In the genomic region with DNA sequence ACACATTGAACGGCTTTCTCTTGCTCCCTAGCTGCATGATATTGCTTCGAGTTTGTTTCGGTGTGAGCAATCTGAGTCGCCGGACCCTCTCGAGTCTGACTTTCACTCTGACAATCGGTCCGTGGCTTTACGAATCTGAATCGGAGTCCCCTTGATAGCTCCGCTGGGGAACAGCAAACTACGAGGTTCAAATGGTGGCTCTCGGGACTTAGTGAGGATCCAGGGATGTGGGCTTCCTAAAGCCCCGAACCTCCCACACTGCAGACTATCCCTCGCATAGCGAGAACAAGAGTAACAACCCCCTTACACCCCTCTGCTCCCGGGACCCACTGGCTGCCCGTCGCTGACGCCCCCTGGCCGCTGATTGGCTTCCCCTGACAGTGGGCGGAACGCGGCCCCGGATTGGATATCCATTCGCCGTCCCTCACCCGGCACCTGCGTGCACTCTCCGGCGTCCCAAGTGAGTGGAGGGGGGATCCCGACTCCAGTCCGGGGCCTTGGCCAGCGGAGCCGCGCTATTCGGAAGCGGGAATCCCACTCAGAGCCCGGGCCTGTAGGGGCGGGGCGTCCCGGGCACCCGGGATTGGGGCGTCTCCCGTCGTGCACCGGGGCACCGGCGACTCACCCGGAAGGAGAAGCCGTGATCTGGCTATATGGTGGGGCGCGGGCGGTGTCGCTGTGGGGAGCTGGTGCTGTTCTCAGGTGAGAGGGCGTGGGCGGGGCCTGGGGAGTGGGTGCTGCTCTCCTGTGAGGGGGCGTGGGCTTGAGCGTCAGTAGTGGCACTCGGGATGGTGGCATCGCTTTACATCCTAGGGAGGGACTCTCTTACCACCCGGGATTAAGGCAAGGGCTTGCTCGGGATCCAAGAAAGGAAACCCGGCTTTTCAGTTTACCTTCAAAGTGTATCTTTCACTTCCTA, we compare ENCODE assay signal across 8 cellular contexts. TPM values are rescaled to one million over a fixed set of nuclear protein-coding genes. Genes with fewer than 3 reads are reported as not detected.
DNase-seq lines count a peak whose midpoint lies in the region; ATAC-seq, FAIRE-seq and TF ChIP-seq lines count a peak whose summit lies in the region.

A gene with protein sequence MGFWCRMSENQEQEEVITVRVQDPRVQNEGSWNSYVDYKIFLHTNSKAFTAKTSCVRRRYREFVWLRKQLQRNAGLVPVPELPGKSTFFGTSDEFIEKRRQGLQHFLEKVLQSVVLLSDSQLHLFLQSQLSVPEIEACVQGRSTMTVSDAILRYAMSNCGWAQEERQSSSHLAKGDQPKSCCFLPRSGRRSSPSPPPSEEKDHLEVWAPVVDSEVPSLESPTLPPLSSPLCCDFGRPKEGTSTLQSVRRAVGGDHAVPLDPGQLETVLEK (plus strand): TSS at position 630 of the 919 bp plus-strand sequence. CDS start 4,278 bp downstream, outside the sequence.

- peak within 1 kb of the TSS; percentile 97 for H3K4me3 Mint-ChIP-seq in activated CD4-positive, alpha-beta T cell treated with anti-CD3 and anti-CD28 coated beads for 36 hours

- intact Hi-C loops in activated CD4-positive, alpha-beta T cell treated with anti-CD3 and anti-CD28 coated beads for 36 hours (cut with DNase I, micrococcal nuclease) = loop anchor here (1.0 to 10.0 kb wide), 9 partner anchors 59 to 801 kb away; a partner anchor contains a TSS

- peaks cover 72% of the 10 kb centered on the region for H3K4me1 ChIP-seq in BLaER1

- H3K27ac Mint-ChIP-seq in activated CD4-positive, alpha-beta T cell treated with anti-CD3 and anti-CD28 coated beads for 36 hours = peak within 1 kb of the TSS; percentile 98

- H3K9me3 Mint-ChIP-seq in activated CD4-positive, alpha-beta T cell treated with anti-CD3 and anti-CD28 coated beads for 36 hours (ENCODE audit: low read depth) = peaks cover 4% of the 10 kb centered on the region

- H3K4me2 ChIP-seq in BLaER1 = peak within 1 kb of the TSS; percentile 86

- H3K9me3 ChIP-seq in BLaER1 = peaks cover 9% of the 10 kb centered on the region; the same call in 1 of the 2 replicates

- DNase-seq in GM19239 (ENCODE audit: insufficient read length, low spot score) = peak; percentile 53
- DNase-seq in NCI-H524 (lab: John Stamatoyannopoulos, UW) = peak; percentile 90 to 95
- DNase-seq in activated CD4-positive, alpha-beta T cell treated with anti-CD3 and anti-CD28 coated beads for 36 hours = peak; percentile 97
- DNase-seq in choroid plexus epithelial cell (ENCODE audit: low read depth) = peak; percentile 74
- DNase-seq in kidney tubule cell (ENCODE audit: low spot score) = peak; percentile 92
- peak; percentile 93 to 97 for DNase-seq in stimulated activated CD4-positive, alpha-beta T cell treated with anti-CD3 and anti-CD28 coated beads, Interleukin-1b, Interleukin-23, amount 100 ng/mL, for 4 hours (ENCODE audit: low read depth in 2 of 2)

- POLR2A ChIA-PET in activated CD4-positive, alpha-beta T cell treated with anti-CD3 and anti-CD28 coated beads for 36 hours (lab: Charles Lee) = interaction anchor here (0.6 to 1.4 kb wide), 3 partner anchors 10 to 777 kb away, joined by 3 to 8 read pairs (median 3); no protein-coding TSS in a partner anchor

- FAIRE-seq in GM19239 (lab: Jason Lieb, UNC) = peak; percentile 87

- H3K36me3 ChIP-seq in BLaER1 = 0 out of 2 replicates have a peak, but pooled peaks cover 4% of the 10 kb centered on the region

- peak within 1 kb of the TSS; percentile 83 for H3K27ac ChIP-seq in BLaER1

- peaks cover 12% of the 10 kb centered on the region; the same call in 1 of the 2 replicates for H4K20me1 ChIP-seq in BLaER1

- TF ChIP-seq CTCF in choroid plexus epithelial cell (conservative IDR thresholded peaks at IDR 0.05; ENCODE audit: low read depth, low read length) = no peak

- H3K27me3 ChIP-seq in BLaER1 = no peaks in the 10 kb centered on the region

- peak within 1 kb of the TSS; percentile 80 for H3K9ac ChIP-seq in BLaER1

- CTCF ChIA-PET in activated CD4-positive, alpha-beta T cell treated with anti-CD3 and anti-CD28 coated beads for 36 hours (lab: Charles Lee) = interaction anchor here (0.6 to 2.4 kb wide), 14 partner anchors 8 to 497 kb away, joined by 3 to 12 read pairs (median 4); a partner anchor contains a TSS

- ATAC-seq in HG03442 (IDR thresholded peaks at IDR 0.05; ENCODE audit: unreplicated experiment) = peak; percentile 76
- peak; percentile 87 for ATAC-seq in activated CD4-positive, alpha-beta T cell treated with anti-CD3 and anti-CD28 coated beads for 36 hours

- no peaks in the 10 kb centered on the region for H3K27me3 Mint-ChIP-seq in activated CD4-positive, alpha-beta T cell treated with anti-CD3 and anti-CD28 coated beads for 36 hours

- H3K4me3 ChIP-seq in BLaER1 (peak within 1 kb of the TSS; percentile 77), choroid plexus epithelial cell (ENCODE audit: low read depth, low read length) (peak within 1 kb of the TSS; percentile 94)

- H3K4me1 Mint-ChIP-seq in activated CD4-positive, alpha-beta T cell treated with anti-CD3 and anti-CD28 coated beads for 36 hours = peaks cover 61% of the 10 kb centered on the region

- H3K36me3 Mint-ChIP-seq in activated CD4-positive, alpha-beta T cell treated with anti-CD3 and anti-CD28 coated beads for 36 hours (ENCODE audit: low read depth) = peaks cover 11% of the 10 kb centered on the region

RNA-seq across cellular contexts. Expression of the gene that starts here (rescaled TPM):
- 10 to 100 TPM; 18.0 to 21.4 TPM for total RNA-seq in activated CD4-positive, alpha-beta T cell treated with anti-CD3 and anti-CD28 coated beads for 36 hours

Comparison
In these comparisons a context has a peak if more than half of its experiments do, and no peak if none do; other contexts are left out.
1. Peak in every context shown above with its lines: DNase-seq, ATAC-seq, H3K4me3 ChIP-seq and H3K27ac ChIP-seq.